18 cellular contexts compared by ENCODE assay signal in the genomic region with DNA sequence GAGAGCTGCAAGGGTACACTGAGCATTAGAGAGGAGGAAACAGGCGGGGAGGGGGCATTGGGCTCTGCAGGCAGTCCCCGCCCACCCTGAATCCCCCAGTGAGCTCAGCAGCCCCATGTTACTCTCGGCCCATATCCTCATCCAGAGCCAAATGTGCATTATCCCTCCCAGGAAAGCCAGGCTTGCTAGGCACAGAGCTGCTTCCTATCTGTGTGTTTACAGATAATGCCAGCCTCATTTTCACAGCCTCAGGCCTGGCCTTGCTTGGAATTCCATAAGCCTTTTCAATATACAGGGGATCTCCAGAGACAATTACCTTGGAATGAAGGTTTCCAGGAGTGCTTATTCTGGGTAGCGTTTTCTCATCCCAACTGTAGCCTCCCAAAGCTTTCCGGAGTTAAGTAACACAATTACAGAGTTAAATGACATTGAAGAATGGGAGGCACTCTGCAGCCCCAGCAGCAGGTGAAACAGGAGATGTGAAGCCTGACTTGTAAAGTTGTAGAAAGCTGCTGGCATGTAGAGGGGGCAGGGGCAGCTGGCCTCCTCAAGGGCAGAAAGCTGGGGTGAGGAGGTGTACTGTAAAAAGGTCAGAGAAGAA.
"Had no signal": no experiment of that assay in that cellular context is flagged by ENCODE, and none has a peak within 500 bp of the region (broad histone marks: within the 10 kb centered on the region; RNA-seq: fewer than 3 reads in every experiment).

No MANE protein-coding gene starts in this region.

- H3K9me3 Mint-ChIP-seq: natural killer cell; stimulated activated effector memory CD8-positive, alpha-beta T cell treated with anti-CD3 and anti-CD28 coated beads, Interleukin-12 subunit alpha, Interleukin-12 subunit beta, amount 100 ng/mL, for 72 hours; stimulated activated naive CD8-positive, alpha-beta T cell treated with anti-CD3 and anti-CD28 coated beads, Interleukin-15, Interleukin-2, amounts not matched to agents 100 ng/mL and 50 ng/mL, for 24 hours had no signal

- ATAC-seq: gastrocnemius medialis; left cardiac atrium; natural killer cell; psoas muscle; right lobe of liver; stimulated activated effector memory CD8-positive, alpha-beta T cell treated with anti-CD3 and anti-CD28 coated beads, Interleukin-12 subunit alpha, Interleukin-12 subunit beta, amount 100 ng/mL, for 72 hours had no signal

- DNase-seq: effector memory CD4-positive, alpha-beta T cell; gastrocnemius medialis; kidney; left cardiac atrium; natural killer cell; psoas muscle; retina; right lobe of liver; stimulated activated CD4-positive, alpha-beta T cell treated with anti-CD3 and anti-CD28 coated beads, Interleukin-4, amount 100 ng/mL, for 1 hour; stimulated activated CD8-positive, alpha-beta memory T cell treated with anti-CD3 and anti-CD28 coated beads, Interleukin-4, amount 100 ng/mL, for 48 hours; tibial artery; upper lobe of left lung; uterus had no signal

- H3K9ac ChIP-seq: parathyroid adenoma had no signal

- H3K4me3 ChIP-seq: esophagus muscularis mucosa, gastrocnemius medialis, psoas muscle, right lobe of liver, tibial artery, upper lobe of left lung, uterus had no signal

- H3K9me3 ChIP-seq: esophagus muscularis mucosa, gastrocnemius medialis, psoas muscle, right lobe of liver, tibial artery, upper lobe of left lung, uterus had no signal

- H3K36me3 ChIP-seq: esophagus muscularis mucosa, gastrocnemius medialis, right lobe of liver, tibial artery, upper lobe of left lung, uterus had no signal

- H3K36me3 Mint-ChIP-seq: natural killer cell; stimulated activated effector memory CD8-positive, alpha-beta T cell treated with anti-CD3 and anti-CD28 coated beads, Interleukin-12 subunit alpha, Interleukin-12 subunit beta, amount 100 ng/mL, for 72 hours had no signal

- H3K27ac ChIP-seq: epithelial cell of prostate, esophagus muscularis mucosa, gastrocnemius medialis, parathyroid adenoma, psoas muscle, right lobe of liver, tibial artery, upper lobe of left lung, uterus had no signal

- H3K4me3 Mint-ChIP-seq: natural killer cell; stimulated activated effector memory CD8-positive, alpha-beta T cell treated with anti-CD3 and anti-CD28 coated beads, Interleukin-12 subunit alpha, Interleukin-12 subunit beta, amount 100 ng/mL, for 72 hours; stimulated activated naive CD8-positive, alpha-beta T cell treated with anti-CD3 and anti-CD28 coated beads, Interleukin-15, Interleukin-2, amounts not matched to agents 100 ng/mL and 50 ng/mL, for 24 hours had no signal

- H3K27ac Mint-ChIP-seq: stimulated activated effector memory CD8-positive, alpha-beta T cell treated with anti-CD3 and anti-CD28 coated beads, Interleukin-12 subunit alpha, Interleukin-12 subunit beta, amount 100 ng/mL, for 72 hours; stimulated activated naive CD8-positive, alpha-beta T cell treated with anti-CD3 and anti-CD28 coated beads, Interleukin-15, Interleukin-2, amounts not matched to agents 100 ng/mL and 50 ng/mL, for 24 hours had no signal

- H3K27me3 ChIP-seq: gastrocnemius medialis, right lobe of liver, upper lobe of left lung, uterus had no signal

- H3K4me1 ChIP-seq: esophagus muscularis mucosa, gastrocnemius medialis, parathyroid adenoma, psoas muscle, right lobe of liver, tibial artery, upper lobe of left lung, uterus had no signal

- H3K4me1 Mint-ChIP-seq: stimulated activated effector memory CD8-positive, alpha-beta T cell treated with anti-CD3 and anti-CD28 coated beads, Interleukin-12 subunit alpha, Interleukin-12 subunit beta, amount 100 ng/mL, for 72 hours had no signal
